In the genomic region with DNA sequence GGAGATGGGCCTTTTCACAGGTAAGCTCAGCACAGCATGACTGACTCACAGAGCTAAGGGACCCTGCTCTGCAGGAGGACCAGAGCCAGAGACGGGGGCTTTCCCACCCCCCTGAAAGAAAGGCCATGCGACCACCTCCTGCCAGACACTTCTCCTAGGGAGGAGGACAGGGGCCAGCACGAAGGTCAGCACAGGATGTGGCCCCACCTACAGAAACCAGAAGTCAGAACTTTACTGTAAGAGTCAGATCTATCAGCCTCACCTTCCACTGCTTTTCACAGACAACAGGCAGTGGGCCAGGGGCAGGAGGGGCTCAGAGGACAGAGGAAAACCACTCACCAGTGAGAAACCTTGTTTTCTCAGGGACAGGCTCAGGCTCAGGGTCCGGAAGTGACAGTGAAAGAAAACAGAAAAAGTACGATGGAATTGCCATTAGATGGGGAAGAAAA, we compare ENCODE assay signal across 1 cellular context.
TF ChIP-seq lines count a peak whose summit lies in the region.

No MANE protein-coding gene starts in this region.

TF ChIP-seq in H1, 55 proteins besides CTCF, POLR2A, EP300 and RAD21:
- TF ChIP-seq ASH2L (IDR thresholded peaks at IDR 0.05; ENCODE audit: low read length) = no peak
